Comparison of ENCODE assay signal across 12 cellular contexts in genomic region chr15:67042490-67043181, GRCh38. TPM values are rescaled to one million over a fixed set of nuclear protein-coding genes. Genes with fewer than 3 reads are reported as not detected.
DNase-seq lines count a peak whose midpoint lies in the region; ATAC-seq and TF ChIP-seq lines count a peak whose summit lies in the region.
"Had no signal": no experiment of that assay in that cellular context is flagged by ENCODE, and none has a peak within 500 bp of the region (broad histone marks: within the 10 kb centered on the region; RNA-seq: fewer than 3 reads in every experiment).

No MANE protein-coding gene starts in this region.

- H3K9me3 Mint-ChIP-seq in T-helper 2 cell treated with Interferon-gamma antibody and Interleukin-4, amounts not matched to agents 5 μg/mL and 100 μg/mL, for 36 hours: no peaks in the 10 kb centered on the region
- H3K9me3 Mint-ChIP-seq: CD4-positive, CD25-positive, alpha-beta regulatory T cell had no signal

- H3K27ac ChIP-seq in cardiac muscle cell: peak overlapping the region; percentile 48
- H3K27ac ChIP-seq in upper lobe of right lung: no peak overlapping the region
- H3K27ac ChIP-seq: neutrophil had no signal

- H3K4me3 ChIP-seq in cardiac muscle cell (no peak overlapping the region), upper lobe of right lung (no peak overlapping the region)

- intact Hi-C loops in cardiac septum (cut with DNase I): no loop called here
- intact Hi-C loops in upper lobe of right lung (cut with DNase I): no loop called here

- peaks cover 45% of the 10 kb centered on the region for H3K4me1 Mint-ChIP-seq in T-helper 2 cell treated with Interferon-gamma antibody and Interleukin-4, amounts not matched to agents 5 μg/mL and 100 μg/mL, for 36 hours (ENCODE audit: low read depth)

- no peaks in the 10 kb centered on the region for H3K27me3 ChIP-seq in cardiac muscle cell
- H3K27me3 ChIP-seq in upper lobe of right lung: no peaks in the 10 kb centered on the region

- H3K27me3 Mint-ChIP-seq in T-helper 2 cell treated with Interferon-gamma antibody and Interleukin-4, amounts not matched to agents 5 μg/mL and 100 μg/mL, for 36 hours (ENCODE audit: low read depth): no peaks in the 10 kb centered on the region

- H3K9me3 ChIP-seq in cardiac muscle cell (ENCODE audit: low read depth): no peaks in the 10 kb centered on the region
- H3K9me3 ChIP-seq in upper lobe of right lung: no peaks in the 10 kb centered on the region
- H3K9me3 ChIP-seq: neutrophil had no signal

- no peaks in the 10 kb centered on the region for H3K36me3 Mint-ChIP-seq in T-helper 2 cell treated with Interferon-gamma antibody and Interleukin-4, amounts not matched to agents 5 μg/mL and 100 μg/mL, for 36 hours (ENCODE audit: low read depth)
- H3K36me3 Mint-ChIP-seq: CD4-positive, CD25-positive, alpha-beta regulatory T cell had no signal

- H3K4me1 ChIP-seq in cardiac muscle cell (ENCODE audit: low read depth) (peaks cover 32% of the 10 kb centered on the region), upper lobe of right lung (peaks cover 13% of the 10 kb centered on the region)

- DNase-seq in cardiac muscle cell (ENCODE audit: low read depth in 1 of 2, low spot score in 1 of 2) (no peak), cardiac septum (ENCODE audit: low spot score) (no peak), iris pigment epithelial cell (ENCODE audit: low read depth) (peak; percentile 39), upper lobe of right lung (no peak), T1000 (lab: John Stamatoyannopoulos, UW) (no peak)
- no peak for DNase-seq in T-helper 2 cell treated with Interferon-gamma antibody and Interleukin-4, amounts not matched to agents 5 μg/mL and 100 μg/mL, for 36 hours (ENCODE audit: low spot score)
- DNase-seq: activated CD4-positive, alpha-beta T cell treated with anti-CD3 and anti-CD28 coated beads, Interleukin-2, amount 50 U/mL, for 4 hours; CD4-positive, CD25-positive, alpha-beta regulatory T cell; central memory CD4-positive, alpha-beta T cell had no signal

- H3K4me3 Mint-ChIP-seq in T-helper 2 cell treated with Interferon-gamma antibody and Interleukin-4, amounts not matched to agents 5 μg/mL and 100 μg/mL, for 36 hours: peak overlapping the region; percentile 38
- H3K4me3 Mint-ChIP-seq: CD4-positive, CD25-positive, alpha-beta regulatory T cell had no signal

- TF ChIP-seq CTCF in cardiac muscle cell (IDR thresholded peaks at IDR 0.05; ENCODE audit: low read depth, low read length): no peak
- no peak for TF ChIP-seq CTCF in upper lobe of right lung (IDR thresholded peaks at IDR 0.05)

- H3K36me3 ChIP-seq in cardiac muscle cell: no peaks in the 10 kb centered on the region
- no peaks in the 10 kb centered on the region for H3K36me3 ChIP-seq in upper lobe of right lung
- H3K36me3 ChIP-seq: neutrophil had no signal

- peak; percentile 25 for ATAC-seq in upper lobe of right lung
- ATAC-seq in HG02571 (IDR thresholded peaks at IDR 0.05; ENCODE audit: unreplicated experiment): no peak
- ATAC-seq in HG02623 (IDR thresholded peaks at IDR 0.05; ENCODE audit: unreplicated experiment): no peak

- H3K27ac Mint-ChIP-seq in T-helper 2 cell treated with Interferon-gamma antibody and Interleukin-4, amounts not matched to agents 5 μg/mL and 100 μg/mL, for 36 hours: peak overlapping the region; percentile 52

RNA-seq across cellular contexts. Expression of gene SMAD3, which starts 22.8 kb away (rescaled TPM):
- total RNA-seq in cardiac muscle cell (25.9 and 29.2 TPM in 2 replicates), cardiac septum (18.4 TPM), upper lobe of right lung (31.6 TPM)
- polyA plus RNA-seq in cardiac muscle cell: 16.3 and 26.1 TPM in 2 replicates
